In the genomic region with DNA sequence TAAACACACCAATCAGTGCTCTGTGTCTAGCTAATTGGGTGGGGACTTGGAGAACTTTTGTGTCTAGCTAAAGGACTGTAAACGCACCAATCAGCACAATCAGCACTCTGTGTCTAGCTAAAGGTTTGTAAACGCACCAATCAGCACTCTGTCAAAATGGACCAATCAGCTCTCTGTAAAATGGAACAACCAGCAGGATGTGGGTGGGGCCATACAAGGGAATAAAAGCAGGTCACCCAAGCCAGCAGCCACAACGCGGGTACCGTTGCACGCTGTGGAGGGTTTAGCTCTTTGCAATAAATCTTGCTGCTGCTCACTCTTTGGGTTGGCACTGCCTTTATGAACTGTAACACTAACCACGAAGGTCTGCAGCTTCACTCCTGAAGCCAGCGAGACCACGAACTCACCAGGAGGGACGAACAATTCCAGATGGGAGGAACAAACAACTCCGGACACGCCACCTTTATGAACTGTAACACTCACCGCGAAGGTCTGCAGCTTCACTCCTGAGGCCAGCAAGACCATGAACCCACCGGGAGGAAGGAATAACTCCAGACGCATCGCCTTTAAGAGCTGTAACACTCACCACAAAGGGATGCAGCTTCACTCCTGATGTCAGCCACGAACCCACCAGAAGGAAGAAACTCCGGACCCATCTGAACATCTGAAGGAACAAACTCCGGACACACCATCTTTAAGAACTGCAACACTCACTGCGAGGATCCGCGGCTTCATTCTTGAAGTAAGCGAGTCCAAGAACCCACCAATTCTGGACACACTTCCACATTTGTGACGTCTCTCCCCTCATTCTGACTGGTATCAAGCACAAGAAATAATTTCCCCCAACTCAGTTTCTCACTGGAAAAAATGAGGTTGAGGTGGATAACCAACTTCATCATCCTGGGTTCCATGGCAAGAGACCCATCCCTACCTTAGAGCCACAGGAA, we compare ENCODE assay signal across 8 cellular contexts.
DNase-seq lines count a peak whose midpoint lies in the region; ATAC-seq and TF ChIP-seq lines count a peak whose summit lies in the region.
"Not testable (repeated sequence)": the region's sequence is repeated elsewhere in the genome, so short reads cannot be mapped to it uniquely, and the experiment has no call there.

No MANE protein-coding gene starts in this region.

- H3K27me3 ChIP-seq in GM23338 (ENCODE audit: insufficient read depth); effector memory CD4-positive, alpha-beta T cell (replicated peaks; ENCODE audit: control insufficient read depth, insufficient read depth, low read length, poor library complexity, severe bottlenecking); spleen (replicated peaks in 1 of 7): not testable (repeated sequence)

- DNase-seq in Calu3; GM23338 (ENCODE audit: low spot score): not testable (repeated sequence)
- DNase-seq in HT1080 (ENCODE audit: low read depth) (peak; percentile 8), spleen (peak; percentile 79)
- DNase-seq in activated CD4-positive, CD25-positive, alpha-beta regulatory T cell treated with anti-CD3 and anti-CD28 coated beads, Interleukin-2, amount 50 U/mL, for 16 hours (ENCODE audit: low read depth, low spot score): peak; percentile 31
- DNase-seq in activated T-helper 1 cell treated with anti-CD3 and anti-CD28 coated beads, Interleukin-12 subunit alpha, Interleukin-12 subunit beta, Interleukin-2, Interleukin-4 antibody, amounts not matched to agents 30 ng/mL and 10 ng/mL and 1 ng/mL, durations not matched to agents 14 hours and 24 hours and 36 hours (ENCODE audit: low spot score): peak; percentile 55
- DNase-seq in effector memory CD4-positive, alpha-beta T cell: peak; percentile 15 to 34 (median 16)
- peak; percentile 65 for DNase-seq in stimulated activated naive B cell treated with anti-CD40 and anti-IgM and Interleukin-4, amounts not matched to agents 10 μg/mL and 1 μg/mL and 100 μg/mL, for 72 hours

- H3F3A ChIP-seq in GM23338 (replicated peaks; ENCODE audit: low read depth): not testable (repeated sequence)

- not testable (repeated sequence) for TF ChIP-seq CTCF in Calu3 (IDR thresholded peaks at IDR 0.05; ENCODE audit: unreplicated experiment); GM23338 (conservative IDR thresholded peaks at IDR 0.05; ENCODE audit: low read depth in 2 of 2); spleen (IDR thresholded peaks at IDR 0.05 in 8 of 11, conservative IDR thresholded peaks at IDR 0.05 in 3 of 11)

- H2AFZ ChIP-seq in GM23338: peak overlapping the region; percentile 43; the same call in 1 of the 2 replicates

- not testable (repeated sequence) for H3K27ac ChIP-seq in GM23338 (ENCODE audit: low read depth)
- H3K27ac ChIP-seq in effector memory CD4-positive, alpha-beta T cell (ENCODE audit: insufficient read depth, low read length, poor library complexity, severe bottlenecking): peak overlapping the region; percentile 39
- H3K27ac ChIP-seq in spleen: peak overlapping the region in 7 of 8 donors; percentile 17 to 81 (median 64)

- H4K20me1 ChIP-seq in GM23338 (replicated peaks; ENCODE audit: insufficient read depth): not testable (repeated sequence)

- H3K4me3 ChIP-seq in GM23338: not testable (repeated sequence)
- H3K4me3 ChIP-seq in effector memory CD4-positive, alpha-beta T cell (ENCODE audit: insufficient read depth, low read depth, low read length, poor library complexity, severe bottlenecking): peak overlapping the region; percentile 58
- H3K4me3 ChIP-seq in spleen: peak overlapping the region in 7 of 8 donors; percentile 14 to 67 (median 25)

- not testable (repeated sequence) for H3K9me2 ChIP-seq in GM23338 (ENCODE audit: insufficient read depth)

- not testable (repeated sequence) for H3K4me3 Mint-ChIP-seq in Calu3 (ENCODE audit: low read depth, unreplicated experiment); GM23338
- H3K4me3 Mint-ChIP-seq in activated T-helper 1 cell treated with anti-CD3 and anti-CD28 coated beads, Interleukin-12 subunit alpha, Interleukin-12 subunit beta, Interleukin-2, Interleukin-4 antibody, amounts not matched to agents 30 ng/mL and 10 ng/mL and 1 ng/mL, durations not matched to agents 14 hours and 24 hours and 36 hours: peak overlapping the region; percentile 91
- H3K4me3 Mint-ChIP-seq in stimulated activated naive B cell treated with anti-CD40 and anti-IgM and Interleukin-4, amounts not matched to agents 10 μg/mL and 1 μg/mL and 100 μg/mL, for 72 hours: peak overlapping the region; percentile 90 to 93

- not testable (repeated sequence) for H3K27me3 Mint-ChIP-seq in Calu3 (ENCODE audit: unreplicated experiment); GM23338 (ENCODE audit: insufficient read depth, low read depth, poor library complexity); activated T-helper 1 cell treated with anti-CD3 and anti-CD28 coated beads, Interleukin-12 subunit alpha, Interleukin-12 subunit beta, Interleukin-2, Interleukin-4 antibody, amounts not matched to agents 30 ng/mL and 10 ng/mL and 1 ng/mL, durations not matched to agents 14 hours and 24 hours and 36 hours (ENCODE audit: insufficient read depth); stimulated activated naive B cell treated with anti-CD40 and anti-IgM and Interleukin-4, amounts not matched to agents 10 μg/mL and 1 μg/mL and 100 μg/mL, for 72 hours

- H3K79me2 ChIP-seq in GM23338 (replicated peaks; ENCODE audit: insufficient read depth): not testable (repeated sequence)

- BruUV-seq in Calu3 (replicated peaks; lab: Mats Ljungman, UMichigan): not testable (repeated sequence)

- not testable (repeated sequence) for H3K9me3 Mint-ChIP-seq in Calu3 (ENCODE audit: low read depth, unreplicated experiment); GM23338
- peaks cover 29% of the 10 kb centered on the region for H3K9me3 Mint-ChIP-seq in activated T-helper 1 cell treated with anti-CD3 and anti-CD28 coated beads, Interleukin-12 subunit alpha, Interleukin-12 subunit beta, Interleukin-2, Interleukin-4 antibody, amounts not matched to agents 30 ng/mL and 10 ng/mL and 1 ng/mL, durations not matched to agents 14 hours and 24 hours and 36 hours
- H3K9me3 Mint-ChIP-seq in stimulated activated naive B cell treated with anti-CD40 and anti-IgM and Interleukin-4, amounts not matched to agents 10 μg/mL and 1 μg/mL and 100 μg/mL, for 72 hours: peaks cover 37 to 40% of the 10 kb centered on the region in 2 donors

- intact Hi-C loops in Calu3 (cut with micrococcal nuclease; ENCODE audit: unreplicated experiment): loop anchor here (1.0 to 5.0 kb wide), 2 partner anchors 122 to 225 kb away; no protein-coding TSS in a partner anchor
- intact Hi-C loops in activated T-helper 1 cell treated with anti-CD3 and anti-CD28 coated beads, Interleukin-12 subunit alpha, Interleukin-12 subunit beta, Interleukin-2, Interleukin-4 antibody, amounts not matched to agents 30 ng/mL and 10 ng/mL and 1 ng/mL, durations not matched to agents 14 hours and 24 hours and 36 hours (cut with micrococcal nuclease): loop anchor here (1.0 to 5.0 kb wide), 8 partner anchors 31 to 1315 kb away; partner anchors contain the start of gene SCAF11
- intact Hi-C loops in spleen (cut with DNase I; ENCODE audit: low total_unique reads): not testable (repeated sequence)

- CTCF ChIA-PET in Calu3 (lab: Charles Lee): interaction anchor here (1.0 to 1.3 kb wide), 3 partner anchors 30 to 274 kb away, joined by 3 to 4 read pairs (median 3); no protein-coding TSS in a partner anchor

- peak overlapping the region; percentile 2 for H3K27ac Mint-ChIP-seq in Calu3 (ENCODE audit: unreplicated experiment)
- not testable (repeated sequence) for H3K27ac Mint-ChIP-seq in GM23338
- peak overlapping the region; percentile 87 for H3K27ac Mint-ChIP-seq in activated T-helper 1 cell treated with anti-CD3 and anti-CD28 coated beads, Interleukin-12 subunit alpha, Interleukin-12 subunit beta, Interleukin-2, Interleukin-4 antibody, amounts not matched to agents 30 ng/mL and 10 ng/mL and 1 ng/mL, durations not matched to agents 14 hours and 24 hours and 36 hours
- H3K27ac Mint-ChIP-seq in stimulated activated naive B cell treated with anti-CD40 and anti-IgM and Interleukin-4, amounts not matched to agents 10 μg/mL and 1 μg/mL and 100 μg/mL, for 72 hours: peak overlapping the region; percentile 98

- not testable (repeated sequence) for H3K36me3 Mint-ChIP-seq in Calu3 (ENCODE audit: insufficient read depth, unreplicated experiment); GM23338 (ENCODE audit: low read depth)
- peaks cover 23% of the 10 kb centered on the region for H3K36me3 Mint-ChIP-seq in activated T-helper 1 cell treated with anti-CD3 and anti-CD28 coated beads, Interleukin-12 subunit alpha, Interleukin-12 subunit beta, Interleukin-2, Interleukin-4 antibody, amounts not matched to agents 30 ng/mL and 10 ng/mL and 1 ng/mL, durations not matched to agents 14 hours and 24 hours and 36 hours (ENCODE audit: low read depth)
- H3K36me3 Mint-ChIP-seq in stimulated activated naive B cell treated with anti-CD40 and anti-IgM and Interleukin-4, amounts not matched to agents 10 μg/mL and 1 μg/mL and 100 μg/mL, for 72 hours: peaks cover 76 to 83% of the 10 kb centered on the region in 2 donors

- H3K9me3 ChIP-seq in effector memory CD4-positive, alpha-beta T cell (ENCODE audit: control insufficient read depth, low read length): not testable (repeated sequence)
- H3K9me3 ChIP-seq in spleen: peaks cover 0 to 12% (median 7%) of the 10 kb centered on the region in 8 donors

- peaks cover 19% of the 10 kb centered on the region for H3K4me1 Mint-ChIP-seq in Calu3 (ENCODE audit: low read depth, unreplicated experiment)
- H3K4me1 Mint-ChIP-seq in GM23338: not testable (repeated sequence)
- peaks cover 72% of the 10 kb centered on the region for H3K4me1 Mint-ChIP-seq in activated T-helper 1 cell treated with anti-CD3 and anti-CD28 coated beads, Interleukin-12 subunit alpha, Interleukin-12 subunit beta, Interleukin-2, Interleukin-4 antibody, amounts not matched to agents 30 ng/mL and 10 ng/mL and 1 ng/mL, durations not matched to agents 14 hours and 24 hours and 36 hours (ENCODE audit: low read depth)
- H3K4me1 Mint-ChIP-seq in stimulated activated naive B cell treated with anti-CD40 and anti-IgM and Interleukin-4, amounts not matched to agents 10 μg/mL and 1 μg/mL and 100 μg/mL, for 72 hours: peaks cover 45 to 90% of the 10 kb centered on the region in 2 donors

- H3K4me2 ChIP-seq in GM23338: not testable (repeated sequence)

- not testable (repeated sequence) for H3K4me1 ChIP-seq in GM23338 (ENCODE audit: insufficient read depth); effector memory CD4-positive, alpha-beta T cell (ENCODE audit: control insufficient read depth, insufficient read depth, low read length, poor library complexity, severe bottlenecking)
- H3K4me1 ChIP-seq in spleen: peaks cover 0 to 18% (median 9%) of the 10 kb centered on the region in 6 donors

- H3K36me3 ChIP-seq in GM23338 (ENCODE audit: insufficient read depth); effector memory CD4-positive, alpha-beta T cell (ENCODE audit: control insufficient read depth, insufficient read depth, low read length); spleen: not testable (repeated sequence)

- not testable (repeated sequence) for ATAC-seq in GM23338
- ATAC-seq in stimulated activated naive B cell treated with anti-CD40 and anti-IgM and Interleukin-4, amounts not matched to agents 10 μg/mL and 1 μg/mL and 100 μg/mL, for 72 hours (replicated peaks): peak; percentile 61 to 66

- WGBS in spleen, 5 donors: 36 to 56% (median 43%) methylated on average over 24 to 25 of the region's 25 CpGs

- TF ChIP-seq POLR2A in spleen (IDR thresholded peaks at IDR 0.05): peak in 1 of 3 donors; percentile 15
